1 cellular context compared by ENCODE assay signal in genomic region chr1:154777151-154777550, GRCh38.
TF ChIP-seq lines count a peak whose summit lies in the region.

No MANE protein-coding gene starts in this region.

TF ChIP-seq in SK-N-SH, 30 proteins besides CTCF, POLR2A, EP300 and RAD21 (continued from another document):
- no peak for TF ChIP-seq RCOR1 (IDR thresholded peaks at IDR 0.05; ENCODE audit: low read length)
- TF ChIP-seq USF2 (IDR thresholded peaks at IDR 0.05; ENCODE audit: borderline replicate concordance, low read depth, low read length) = no peak
